In genomic region chr15:76155742-76156141, GRCh38 we compare ENCODE assay signal across 29 cellular contexts.
DNase-seq lines count a peak whose midpoint lies in the region; ATAC-seq and TF ChIP-seq lines count a peak whose summit lies in the region.
"Had no signal": no experiment of that assay in that cellular context is flagged by ENCODE, and none has a peak within 500 bp of the region (broad histone marks: within the 10 kb centered on the region; RNA-seq: fewer than 3 reads in every experiment).

No MANE protein-coding gene starts in this region.

- no peak overlapping the region for H2BK120ac ChIP-seq in IMR-90 (ENCODE audit: low read depth, low read length)

- no peak overlapping the region for H3K14ac ChIP-seq in IMR-90 (replicated peaks; ENCODE audit: low read depth, low read length)

- no peak for TF ChIP-seq RAD21 in IMR-90 (IDR thresholded peaks at IDR 0.05; ENCODE audit: low read length)

- no peak overlapping the region; the same call in 1 of the 2 replicates for H2AK5ac ChIP-seq in IMR-90 (ENCODE audit: low read depth, low read length)

- H3K36me3 ChIP-seq in A673 (ENCODE audit: insufficient read depth, low read length, poor library complexity, severe bottlenecking), result no peaks in the 10 kb centered on the region
- H3K36me3 ChIP-seq in IMR-90 (ENCODE audit: control insufficient read depth, insufficient read depth, low read length), result no peaks in the 10 kb centered on the region
- H3K36me3 ChIP-seq in uterus, result no peaks in the 10 kb centered on the region
- no peaks in the 10 kb centered on the region for H3K36me3 ChIP-seq in left lung
- H3K36me3 ChIP-seq: esophagus muscularis mucosa, upper lobe of right lung had no signal

- H3K4me2 ChIP-seq in IMR-90 (ENCODE audit: low read depth, low read length), result no peak overlapping the region
- H3K4me2 ChIP-seq: KMS-11 had no signal

- no peak for TF ChIP-seq CTCF in A673 (conservative IDR thresholded peaks at IDR 0.05; ENCODE audit: low read depth, low read length)
- TF ChIP-seq CTCF in AG10803 (conservative IDR thresholded peaks at IDR 0.05; ENCODE audit: low read length), result no peak
- no peak for TF ChIP-seq CTCF in IMR-90 (conservative IDR thresholded peaks at IDR 0.05; ENCODE audit: low read depth, low read length)
- TF ChIP-seq CTCF in uterus (IDR thresholded peaks at IDR 0.05), result no peak
- TF ChIP-seq CTCF in left lung (IDR thresholded peaks at IDR 0.05), result no peak

- H3K23ac ChIP-seq in IMR-90 (ENCODE audit: low read depth, low read length), result no peak overlapping the region

- TF ChIP-seq POLR2A in IMR-90 (IDR thresholded peaks at IDR 0.05; ENCODE audit: low read depth, low read length) (no peak), uterus (IDR thresholded peaks at IDR 0.05) (no peak)

- BruUV-seq in A673 (replicated peaks; lab: Mats Ljungman, UMichigan) (no TSS peak), IMR-90 (replicated peaks; lab: Mats Ljungman, UMichigan) (no TSS peak)

- no peaks in the 10 kb centered on the region for H4K20me1 ChIP-seq in IMR-90 (ENCODE audit: insufficient read depth, low read length)

- H2BK20ac ChIP-seq in IMR-90 (ENCODE audit: low read depth, low read length), result no peak overlapping the region

- no peaks in the 10 kb centered on the region for H3K9me3 ChIP-seq in A673 (ENCODE audit: low read depth, low read length, poor library complexity, severe bottlenecking)
- no peaks in the 10 kb centered on the region for H3K9me3 ChIP-seq in IMR-90 (ENCODE audit: control insufficient read depth, insufficient read depth, low read length)
- no peaks in the 10 kb centered on the region for H3K9me3 ChIP-seq in uterus
- H3K9me3 ChIP-seq in left lung, result no peaks in the 10 kb centered on the region
- H3K9me3 ChIP-seq: esophagus muscularis mucosa, upper lobe of right lung had no signal

- dilution Hi-C loops in IMR-90 (cut with HindIII; ENCODE audit: low sequenced_read_pairs, unreplicated experiment), result no loop called here

- no peaks in the 10 kb centered on the region for H3K79me1 ChIP-seq in IMR-90 (ENCODE audit: low read depth in 1 of 2, low read length in 2 of 2)

- H4K91ac ChIP-seq in IMR-90 (ENCODE audit: insufficient read depth, low read depth, low read length), result no peak overlapping the region

- H3K56ac ChIP-seq in IMR-90 (ENCODE audit: extremely low read depth, insufficient read depth, low read length), result no peak overlapping the region

- WGBS in IMR-90 (ENCODE audit: extremely low coverage in 2 of 2, insufficient read length in 1 of 2), 2 experiments, result 84% methylated on average over 6 of the region's 7 CpGs; no CpG with 5 or more reads in 1 of the 2 experiments

- no peak overlapping the region for H2AK9ac ChIP-seq in IMR-90 (replicated peaks; ENCODE audit: low read depth, low read length, poor library complexity)

- peaks cover 2% of the 10 kb centered on the region; the same call in 1 of the 2 replicates for H3K9me1 ChIP-seq in IMR-90 (ENCODE audit: insufficient read depth, low read length)

- CTCF ChIA-PET in A673 (lab: Charles Lee), result no interaction called here
- CTCF ChIA-PET in IMR-90 (lab: Yijun Ruan, JAX), result interaction anchor here (1.8 kb wide), 1 partner anchor 30 kb away, joined by 4 read pairs; no protein-coding TSS in a partner anchor

- no peak overlapping the region for H2BK5ac ChIP-seq in IMR-90 (ENCODE audit: low read depth, low read length, poor library complexity, severe bottlenecking)

- H2BK15ac ChIP-seq in IMR-90 (ENCODE audit: low read depth, low read length), result no peak overlapping the region

- no peak overlapping the region for H4K8ac ChIP-seq in IMR-90 (ENCODE audit: low read depth in 2 of 2, low read length in 2 of 2)

- no peak overlapping the region for H2AFZ ChIP-seq in IMR-90 (replicated peaks; ENCODE audit: low read length, poor library complexity)

- H3K9ac ChIP-seq in IMR-90 (ENCODE audit: low read depth, low read length), result no peak overlapping the region
- H3K9ac ChIP-seq: KMS-11 had no signal

- no peaks in the 10 kb centered on the region for H3K27me3 ChIP-seq in A673 (replicated peaks; ENCODE audit: insufficient read depth, low read depth, low read length, poor library complexity)
- H3K27me3 ChIP-seq in IMR-90 (ENCODE audit: control insufficient read depth, insufficient read depth, low read length), result no peaks in the 10 kb centered on the region
- no peaks in the 10 kb centered on the region for H3K27me3 ChIP-seq in uterus
- H3K27me3 ChIP-seq in left lung, result no peaks in the 10 kb centered on the region
- H3K27me3 ChIP-seq: esophagus muscularis mucosa, upper lobe of right lung had no signal

- 0 out of 2 replicates have a peak overlapping the region, but pooled peaks have one; percentile 34 for H3K4ac ChIP-seq in IMR-90 (ENCODE audit: low read depth, low read length)

- intact Hi-C loops in A673 (cut with micrococcal nuclease; ENCODE audit: unreplicated experiment), result loop anchor here (10.0 kb wide), 1 partner anchor 371 kb away; no protein-coding TSS in a partner anchor
- intact Hi-C loops in IMR-90 (cut with micrococcal nuclease), result no loop called here
- intact Hi-C loops in left cardiac atrium (cut with DNase I), result no loop called here
- intact Hi-C loops in uterus (cut with DNase I; ENCODE audit: low total_unique reads), result no loop called here
- intact Hi-C loops in left lung (cut with DNase I), result no loop called here

- ATAC-seq in IMR-90 (ENCODE audit: low read depth) (no peak), left cardiac atrium (no peak), GM19351 (IDR thresholded peaks at IDR 0.05; ENCODE audit: unreplicated experiment) (no peak), left lung (no peak)
- ATAC-seq: activated T-helper 17 cell treated with anti-CD3 and anti-CD28 coated beads, Interleukin-2, amount 50 U/mL, for 72 hours; left ventricle myocardium superior; naive thymus-derived CD8-positive, alpha-beta T cell; upper lobe of right lung had no signal

- no peak overlapping the region for H4K5ac ChIP-seq in IMR-90 (ENCODE audit: low read depth, low read length)

- H3K4me3 ChIP-seq in A673 (ENCODE audit: low read depth, low read length, poor library complexity, severe bottlenecking) (no peak overlapping the region), AG10803 (ENCODE audit: low read length) (no peak overlapping the region), IMR-90 (ENCODE audit: insufficient read depth, low read depth, low read length) (no peak overlapping the region), uterus (no peak overlapping the region), left lung (no peak overlapping the region)
- H3K4me3 ChIP-seq: esophagus muscularis mucosa, upper lobe of right lung had no signal

- peak; percentile 19 for DNase-seq in A673 (ENCODE audit: low spot score)
- DNase-seq in AG10803 (ENCODE audit: low read depth), result peak; percentile 96
- peak; percentile 17 for DNase-seq in IMR-90
- DNase-seq in fibroblast of gingiva (ENCODE audit: low read depth), result peak; percentile 91
- no peak for DNase-seq in left cardiac atrium
- DNase-seq in uterus, result no peak
- no peak for DNase-seq in left lung
- DNase-seq: activated CD4-positive, alpha-beta T cell treated with anti-CD3 and anti-CD28 coated beads, Interleukin-2, amount 10 ng/mL, durations not matched to agents 7 days and 5 days; activated CD8-positive, alpha-beta memory T cell treated with anti-CD3 and anti-CD28 coated beads, Interleukin-2, amount 50 U/mL, for 4 hours; activated naive CD4-positive, alpha-beta T cell treated with anti-CD3 and anti-CD28 coated beads, Interleukin-2, amount 50 U/mL, for 16 hours; anterior cingulate cortex; CD8-positive, alpha-beta memory T cell; cortex of kidney; DMS 273 treated with DMSO at 0.1 percent for 48 hours; endodermal cell; HCEC 1CT; left ventricle myocardium superior; MM.1S; naive thymus-derived CD8-positive, alpha-beta T cell; NCI-H2029; NCI-H526 treated with DMSO at 0.1 percent for 48 hours; occipital lobe; SIG-M5; small intestine; upper lobe of right lung had no signal

- H3K18ac ChIP-seq in IMR-90 (ENCODE audit: low read depth, low read length), result no peak overlapping the region

- H3K27ac ChIP-seq in A673 (ENCODE audit: low read depth, low read length, poor library complexity, severe bottlenecking) (no peak overlapping the region), IMR-90 (ENCODE audit: insufficient read depth, low read length) (no peak overlapping the region), uterus (no peak overlapping the region), left lung (no peak overlapping the region)
- H3K27ac ChIP-seq: esophagus muscularis mucosa, KMS-11, upper lobe of right lung had no signal

- POLR2A ChIA-PET in A673 (lab: Charles Lee; ENCODE audit: low non-redundant PET) (no interaction called here), IMR-90 (lab: Charles Lee; ENCODE audit: unreplicated experiment) (no interaction called here)

- no peaks in the 10 kb centered on the region for H3K4me1 ChIP-seq in A673 (ENCODE audit: insufficient read depth, low read length, poor library complexity, severe bottlenecking)
- peaks cover 16% of the 10 kb centered on the region for H3K4me1 ChIP-seq in IMR-90 (ENCODE audit: control insufficient read depth, insufficient read depth, low read length)
- no peaks in the 10 kb centered on the region for H3K4me1 ChIP-seq in uterus
- H3K4me1 ChIP-seq in left lung, result peaks cover 0 to 7% of the 10 kb centered on the region in 2 donors

- in situ Hi-C loops in IMR-90 (cut with MboI; ENCODE audit: low sequenced_read_pairs), result no loop called here

TF ChIP-seq in IMR-90, 13 proteins besides CTCF, POLR2A, EP300 and RAD21:
- TF ChIP-seq FOS (IDR thresholded peaks at IDR 0.05; ENCODE audit: low read depth, low read length), result no peak
- TF ChIP-seq BHLHE40 (IDR thresholded peaks at IDR 0.05; ENCODE audit: low read depth, low read length), result no peak

Comparison
In these comparisons a context has a peak if more than half of its experiments do, and no peak if none do; other contexts are left out.
1. DNase-seq: peak in A673 (single experiment), AG10803 (single experiment), IMR-90 (single experiment) and fibroblast of gingiva (single experiment); none in left cardiac atrium (single experiment), uterus (0 of 2) and left lung (0 of 2).